Comparison of ENCODE assay signal across 24 cellular contexts in the genomic region with DNA sequence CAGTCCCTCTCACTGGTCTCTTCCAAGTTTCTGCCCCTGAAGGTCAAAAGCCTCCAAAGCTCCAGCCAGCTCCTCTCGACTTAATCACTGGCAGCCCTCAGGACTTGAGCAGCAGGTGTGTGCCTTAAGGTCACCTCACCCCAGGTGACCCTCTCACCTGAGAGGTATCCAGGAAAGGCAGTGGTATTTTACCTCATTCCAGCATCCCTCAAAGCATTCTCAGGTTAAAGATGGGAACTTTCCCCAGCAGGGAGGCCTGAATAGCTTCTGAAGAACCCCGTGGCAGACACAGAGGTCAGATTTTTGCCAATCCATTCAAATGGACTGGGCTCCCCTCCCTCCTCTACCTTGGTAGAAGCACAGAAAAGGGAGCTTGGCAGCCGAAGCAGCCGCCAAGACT.
"Had no signal": no experiment of that assay in that cellular context is flagged by ENCODE, and none has a peak within 500 bp of the region (broad histone marks: within the 10 kb centered on the region; RNA-seq: fewer than 3 reads in every experiment).

No MANE protein-coding gene starts in this region.

- H3K36me3 ChIP-seq: lower lobe of right lung, ovary, sigmoid colon, tibial artery, upper lobe of left lung had no signal

- H3K36me3 Mint-ChIP-seq: naive thymus-derived CD8-positive, alpha-beta T cell; stimulated activated memory B cell treated with anti-CD40 and anti-IgM and Interleukin-4, amounts not matched to agents 10 μg/mL and 1 μg/mL and 100 μg/mL, for 72 hours had no signal

- H3K27me3 Mint-ChIP-seq: stimulated activated memory B cell treated with anti-CD40 and anti-IgM and Interleukin-4, amounts not matched to agents 10 μg/mL and 1 μg/mL and 100 μg/mL, for 72 hours had no signal

- H3K27ac ChIP-seq: dorsolateral prefrontal cortex, epithelial cell of prostate, foreskin keratinocyte, lower lobe of right lung, ovary, psoas muscle, sigmoid colon, testis, tibial artery, upper lobe of left lung had no signal

- DNase-seq: dorsolateral prefrontal cortex; effector CD4-positive, alpha-beta T cell; foreskin keratinocyte; hypothalamus; left ventricle myocardium superior; lower lobe of right lung; naive thymus-derived CD8-positive, alpha-beta T cell; nephron progenitor cell; nucleus accumbens; ovary; psoas muscle; right cardiac atrium; sigmoid colon; stimulated activated CD4-positive, alpha-beta T cell treated with anti-CD3 and anti-CD28 coated beads, Interleukin-4, amount 100 ng/mL, for 4 hours; stimulated activated naive CD8-positive, alpha-beta T cell treated with anti-CD3 and anti-CD28 coated beads, Interleukin-15, Interleukin-2, amounts not matched to agents 100 U/mL and 50 U/mL, for 24 hours; substantia nigra; testis; tibial artery had no signal

- H3K4me3 ChIP-seq: dorsolateral prefrontal cortex, lower lobe of right lung, ovary, psoas muscle, sigmoid colon, testis, tibial artery, upper lobe of left lung had no signal

- H3K4me1 ChIP-seq: lower lobe of right lung, psoas muscle, testis, tibial artery, upper lobe of left lung had no signal

- H3K4me3 Mint-ChIP-seq: naive thymus-derived CD8-positive, alpha-beta T cell; nephron progenitor cell; stimulated activated memory B cell treated with anti-CD40 and anti-IgM and Interleukin-4, amounts not matched to agents 10 μg/mL and 1 μg/mL and 100 μg/mL, for 72 hours had no signal

- H3K4me1 Mint-ChIP-seq: naive thymus-derived CD8-positive, alpha-beta T cell; stimulated activated memory B cell treated with anti-CD40 and anti-IgM and Interleukin-4, amounts not matched to agents 10 μg/mL and 1 μg/mL and 100 μg/mL, for 72 hours had no signal

- H3K27ac Mint-ChIP-seq: nephron progenitor cell; stimulated activated memory B cell treated with anti-CD40 and anti-IgM and Interleukin-4, amounts not matched to agents 10 μg/mL and 1 μg/mL and 100 μg/mL, for 72 hours had no signal

- FAIRE-seq: colon, keratinocyte, urothelium cell line had no signal

- H3K27me3 ChIP-seq: foreskin keratinocyte, ovary, sigmoid colon, testis, tibial artery, upper lobe of left lung had no signal

- H3K9me3 ChIP-seq: lower lobe of right lung, ovary, psoas muscle, sigmoid colon, testis, tibial artery, upper lobe of left lung had no signal
